In genomic region chr15:95279277-95280019, GRCh38 we compare ENCODE assay signal across 15 cellular contexts.
"Had no signal": no experiment of that assay in that cellular context is flagged by ENCODE, and none has a peak within 500 bp of the region (broad histone marks: within the 10 kb centered on the region; RNA-seq: fewer than 3 reads in every experiment).

No MANE protein-coding gene starts in this region.

- H3K27ac Mint-ChIP-seq: activated naive CD4-positive, alpha-beta T cell treated with anti-CD3 and anti-CD28 coated beads, Interleukin-2, amount 10 ng/mL, durations not matched to agents 7 days and 5 days; activated T-helper 2 cell treated with anti-CD3 and anti-CD28 coated beads, Interferon-gamma antibody, Interleukin-2, Interleukin-4, amounts not matched to agents 10 μg/mL and 5 μg/mL and 100 μg/mL, durations not matched to agents 14 hours and 24 hours and 36 hours; stimulated activated naive CD8-positive, alpha-beta T cell treated with anti-CD3 and anti-CD28 coated beads, Interleukin-15, amount 100 ng/mL, for 72 hours; T-helper 2 cell treated with Interferon-gamma antibody and Interleukin-4, amounts not matched to agents 5 μg/mL and 100 μg/mL, for 36 hours had no signal

- DNase-seq: activated CD4-positive, alpha-beta T cell treated with anti-CD3 and anti-CD28 coated beads, Interleukin-2, amount 50 U/mL, for 1 hour; activated naive CD4-positive, alpha-beta T cell treated with anti-CD3 and anti-CD28 coated beads, Interleukin-2, amount 10 ng/mL, durations not matched to agents 7 days and 5 days; activated T-cell treated with anti-CD3 and anti-CD28 coated beads for 4 hours; cerebellar nuclear complex; foreskin fibroblast; posterior cingulate gyrus; SHP77 treated with DMSO at 0.1 percent for 48 hours; stimulated activated CD4-positive, alpha-beta T cell treated with anti-CD3 and anti-CD28 coated beads, Interleukin-4, amount 100 ng/mL, for 4 hours; stimulated activated naive CD8-positive, alpha-beta T cell treated with anti-CD3 and anti-CD28 coated beads, Interleukin-15, amount 100 ng/mL, for 72 hours; SW 1271; trophoblast cell had no signal

- H3K36me3 Mint-ChIP-seq: activated naive CD4-positive, alpha-beta T cell treated with anti-CD3 and anti-CD28 coated beads, Interleukin-2, amount 10 ng/mL, durations not matched to agents 7 days and 5 days; brain had no signal

- ATAC-seq: esophagus mucosa; stimulated activated naive CD8-positive, alpha-beta T cell treated with anti-CD3 and anti-CD28 coated beads, Interleukin-15, amount 100 ng/mL, for 72 hours had no signal

- H3K9me3 Mint-ChIP-seq: activated naive CD4-positive, alpha-beta T cell treated with anti-CD3 and anti-CD28 coated beads, Interleukin-2, amount 10 ng/mL, durations not matched to agents 7 days and 5 days; activated T-helper 2 cell treated with anti-CD3 and anti-CD28 coated beads, Interferon-gamma antibody, Interleukin-2, Interleukin-4, amounts not matched to agents 10 μg/mL and 5 μg/mL and 100 μg/mL, durations not matched to agents 14 hours and 24 hours and 36 hours; stimulated activated naive CD8-positive, alpha-beta T cell treated with anti-CD3 and anti-CD28 coated beads, Interleukin-15, amount 100 ng/mL, for 72 hours; T-helper 2 cell treated with Interferon-gamma antibody and Interleukin-4, amounts not matched to agents 5 μg/mL and 100 μg/mL, for 36 hours had no signal

- H3K4me3 Mint-ChIP-seq: activated naive CD4-positive, alpha-beta T cell treated with anti-CD3 and anti-CD28 coated beads, Interleukin-2, amount 10 ng/mL, durations not matched to agents 7 days and 5 days; brain; stimulated activated naive CD8-positive, alpha-beta T cell treated with anti-CD3 and anti-CD28 coated beads, Interleukin-15, amount 100 ng/mL, for 72 hours; T-helper 2 cell treated with Interferon-gamma antibody and Interleukin-4, amounts not matched to agents 5 μg/mL and 100 μg/mL, for 36 hours had no signal
